Comparison of ENCODE assay signal across 6 cellular contexts in genomic region chr1:23679815-23680214, GRCh38.
"Had no signal": no experiment of that assay in that cellular context is flagged by ENCODE, and none has a peak within 500 bp of the region (broad histone marks: within the 10 kb centered on the region; RNA-seq: fewer than 3 reads in every experiment).

No MANE protein-coding gene starts in this region.

- FAIRE-seq: HTR-8/SVneo had no signal

- H3K27ac ChIP-seq: HL-60, KMS-11 had no signal

- H3K4me2 ChIP-seq: KMS-11 had no signal

- DNase-seq: IMR-90, KBM-7, KG1 had no signal

- H3K9ac ChIP-seq: KMS-11 had no signal
